Comparison of ENCODE assay signal across 1 cellular context in genomic region chr6:32638521-32639219, GRCh38.
A peak's percentile ranks its signal among the peaks of the same experiment; 100 is the strongest.
TF ChIP-seq lines count a peak whose summit lies in the region.

No MANE protein-coding gene starts in this region.

TF ChIP-seq in GM12878, 131 proteins besides CTCF, POLR2A, EP300 and RAD21 (continued from another document):
- TF ChIP-seq ZBTB11 (CRISPR knock-in tag; IDR thresholded peaks at IDR 0.05): no peak
- no peak for TF ChIP-seq PKNOX1 (IDR thresholded peaks at IDR 0.05)
- TF ChIP-seq SIX5 (IDR thresholded peaks at IDR 0.05; ENCODE audit: low read depth, low read length, severe bottlenecking): no peak
- TF ChIP-seq IKZF2 (IDR thresholded peaks at IDR 0.05): peak; percentile 42 to 51
- TF ChIP-seq RB1 (IDR thresholded peaks at IDR 0.05; ENCODE audit: borderline replicate concordance): no peak
TF ChIP-seq in GM12878: peak in this region for 15.
